20 cellular contexts compared by ENCODE assay signal in genomic region chr4:31068257-31069075, GRCh38.
"Had no signal": no experiment of that assay in that cellular context is flagged by ENCODE, and none has a peak within 500 bp of the region (broad histone marks: within the 10 kb centered on the region; RNA-seq: fewer than 3 reads in every experiment).

No MANE protein-coding gene starts in this region.

- ATAC-seq: effector memory CD8-positive, alpha-beta T cell; left colon; pancreas had no signal

- H3K4me1 Mint-ChIP-seq: activated CD4-positive, alpha-beta memory T cell treated with anti-CD3 and anti-CD28 coated beads, Interleukin-2, amount 10 ng/mL, durations not matched to agents 7 days and 5 days had no signal

- H3K27ac ChIP-seq: adrenal gland, brain microvascular endothelial cell, epithelial cell of prostate, pancreas, stomach, uterus had no signal

- H3K9ac ChIP-seq: SK-N-SH had no signal

- H3K9me3 ChIP-seq: adrenal gland, pancreas, sigmoid colon, SK-N-SH, stomach, uterus had no signal

- H3K27me3 Mint-ChIP-seq: activated CD4-positive, alpha-beta memory T cell treated with anti-CD3 and anti-CD28 coated beads, Interleukin-2, amount 10 ng/mL, durations not matched to agents 7 days and 5 days; activated T-cell treated with anti-CD3 and anti-CD28 coated beads, Interleukin-2, amount 50 U/mL, for 24 hours; dendritic cell treated with granulocyte-macrophage colony-stimulating factor and Interleukin-4, amounts not matched to agents 40 ng/mL and 50 ng/mL, for 4 days; effector memory CD8-positive, alpha-beta T cell had no signal

- H3K4me3 Mint-ChIP-seq: activated CD4-positive, alpha-beta memory T cell treated with anti-CD3 and anti-CD28 coated beads, Interleukin-2, amount 10 ng/mL, durations not matched to agents 7 days and 5 days; activated T-cell treated with anti-CD3 and anti-CD28 coated beads, Interleukin-2, amount 50 U/mL, for 24 hours; dendritic cell treated with granulocyte-macrophage colony-stimulating factor and Interleukin-4, amounts not matched to agents 40 ng/mL and 50 ng/mL, for 4 days; effector memory CD8-positive, alpha-beta T cell had no signal

- H3K4me1 ChIP-seq: adrenal gland, pancreas, stomach, uterus had no signal

- H3K4me3 ChIP-seq: adrenal gland, pancreas, sigmoid colon, stomach, uterus had no signal

- H3K27ac Mint-ChIP-seq: activated CD4-positive, alpha-beta memory T cell treated with anti-CD3 and anti-CD28 coated beads, Interleukin-2, amount 10 ng/mL, durations not matched to agents 7 days and 5 days; activated T-cell treated with anti-CD3 and anti-CD28 coated beads, Interleukin-2, amount 50 U/mL, for 24 hours; dendritic cell treated with granulocyte-macrophage colony-stimulating factor and Interleukin-4, amounts not matched to agents 40 ng/mL and 50 ng/mL, for 4 days; effector memory CD8-positive, alpha-beta T cell had no signal

- H3K4me2 ChIP-seq: SK-N-SH had no signal

- DNase-seq: activated CD4-positive, alpha-beta memory T cell treated with anti-CD3 and anti-CD28 coated beads, Interleukin-2, amount 10 ng/mL, durations not matched to agents 7 days and 5 days; activated CD4-positive, alpha-beta T cell treated with anti-CD3 and anti-CD28 coated beads for 4 hours; activated naive CD4-positive, alpha-beta T cell treated with anti-CD3 and anti-CD28 coated beads, Interleukin-2, amount 50 U/mL, for 16 hours; activated T-cell treated with anti-CD3 and anti-CD28 coated beads, Interleukin-2, amount 50 U/mL, for 24 hours; adrenal gland; brain microvascular endothelial cell; cerebellar nuclear complex; effector memory CD8-positive, alpha-beta T cell; head of caudate nucleus; left colon; mammary epithelial cell; pancreas; sigmoid colon; SK-N-SH; stimulated activated CD4-positive, alpha-beta T cell treated with anti-CD3 and anti-CD28 coated beads, Interleukin-1b, Interleukin-23, amount 100 ng/mL, for 48 hours; stomach; T-helper 1 cell; uterus had no signal

- H3K9me3 Mint-ChIP-seq: dendritic cell treated with granulocyte-macrophage colony-stimulating factor and Interleukin-4, amounts not matched to agents 40 ng/mL and 50 ng/mL, for 4 days had no signal

- FAIRE-seq: pancreas had no signal

- H3K36me3 ChIP-seq: adrenal gland, brain microvascular endothelial cell, pancreas, sigmoid colon, stomach, uterus had no signal

- H3K27me3 ChIP-seq: adrenal gland, brain microvascular endothelial cell, pancreas, sigmoid colon, stomach, uterus had no signal
